Comparison of ENCODE assay signal across 19 cellular contexts in the genomic region with DNA sequence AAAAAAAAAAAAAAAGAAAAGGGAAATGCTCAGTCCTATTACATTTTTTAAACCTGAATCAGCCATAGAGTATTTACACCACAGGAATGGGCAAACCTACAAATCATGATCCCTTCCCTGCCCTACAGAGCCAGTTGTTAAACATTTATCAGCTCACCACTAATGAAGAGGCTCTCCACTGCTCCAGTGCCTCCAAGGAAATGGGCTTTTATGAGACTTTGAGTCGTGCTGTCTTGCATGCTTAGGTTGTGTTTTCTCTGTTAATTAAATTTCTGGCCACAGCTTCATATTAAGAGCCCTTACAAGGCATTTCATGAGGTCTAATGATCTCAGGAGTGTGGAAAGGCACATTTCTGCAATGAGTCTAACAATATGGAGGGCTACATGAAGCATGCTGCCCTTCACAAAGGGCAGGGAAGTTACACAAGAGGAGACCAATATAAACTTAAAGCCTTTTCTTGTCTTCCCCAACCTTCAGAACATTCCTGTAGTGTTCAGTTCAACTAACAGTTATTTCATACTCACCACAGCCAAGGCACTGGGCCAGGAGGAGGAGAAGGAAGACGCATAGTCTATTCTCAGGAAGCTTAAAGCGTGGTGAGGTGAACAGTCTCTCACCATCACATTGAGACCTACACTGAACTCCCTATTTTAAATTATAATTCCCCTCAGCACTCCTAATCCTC.
DNase-seq lines count a peak whose midpoint lies in the region; ATAC-seq and TF ChIP-seq lines count a peak whose summit lies in the region.
"Had no signal": no experiment of that assay in that cellular context is flagged by ENCODE, and none has a peak within 500 bp of the region (broad histone marks: within the 10 kb centered on the region; RNA-seq: fewer than 3 reads in every experiment).

No MANE protein-coding gene starts in this region.

- no peaks in the 10 kb centered on the region for H3K36me3 ChIP-seq in HEK293 (ENCODE audit: control insufficient read depth in 2 of 2, insufficient read depth in 1 of 2, low read length in 2 of 2)
- no peaks in the 10 kb centered on the region for H3K36me3 ChIP-seq in RWPE2 (ENCODE audit: low read depth)
- H3K36me3 ChIP-seq: vagina had no signal

- no peak for ATAC-seq in RWPE2 (ENCODE audit: low read depth)
- ATAC-seq: left lobe of liver; naive thymus-derived CD8-positive, alpha-beta T cell had no signal

- no peaks in the 10 kb centered on the region for H3K9me3 ChIP-seq in HEK293 (ENCODE audit: control insufficient read depth, insufficient read depth, low read depth, low read length)
- H3K9me3 ChIP-seq in RWPE2 (ENCODE audit: severe bottlenecking) = no peaks in the 10 kb centered on the region
- H3K9me3 ChIP-seq: vagina had no signal

- H3K27me3 ChIP-seq in RWPE2 (ENCODE audit: insufficient read depth, poor library complexity, severe bottlenecking) = no peaks in the 10 kb centered on the region
- H3K27me3 ChIP-seq: vagina had no signal

- H3K27ac ChIP-seq in HEK293 (ENCODE audit: extremely low read depth, low read depth, low read length) = no peak overlapping the region
- H3K27ac ChIP-seq in RWPE2 (ENCODE audit: poor library complexity, severe bottlenecking) = peak overlapping the region; percentile 8
- H3K27ac ChIP-seq: C4-2B, vagina had no signal

- H3K4me1 ChIP-seq in HEK293 (ENCODE audit: control insufficient read depth, insufficient read depth, low read length) (peaks cover 10% of the 10 kb centered on the region; the same call in 1 of the 2 replicates), RWPE2 (ENCODE audit: insufficient read depth, poor library complexity, severe bottlenecking) (peaks cover 36% of the 10 kb centered on the region)

- POLR2A ChIA-PET in HEK293 (lab: Yijun Ruan, JAX) = interaction anchor here (0.7 kb wide), 1 partner anchor 27 kb away, joined by 4 read pairs; no protein-coding TSS in a partner anchor

- TF ChIP-seq CTCF in AG10803 (conservative IDR thresholded peaks at IDR 0.05; ENCODE audit: low read length) = no peak
- no peak for TF ChIP-seq CTCF in HEK293 (tag by site-specific recombination; IDR thresholded peaks at IDR 0.05)
- TF ChIP-seq CTCF in RWPE2 (IDR thresholded peaks at IDR 0.05; ENCODE audit: poor library complexity, severe bottlenecking) = no peak
- TF ChIP-seq CTCF in fibroblast of villous mesenchyme (IDR thresholded peaks at IDR 0.05; ENCODE audit: insufficient read depth, low read depth, low read length) = no peak

- no peak overlapping the region for H3K4me3 ChIP-seq in AG10803 (ENCODE audit: low read length)
- no peak overlapping the region for H3K4me3 ChIP-seq in HEK293 (ENCODE audit: low read depth, low read length)
- H3K4me3 ChIP-seq in RWPE2 (ENCODE audit: severe bottlenecking) = no peak overlapping the region
- H3K4me3 ChIP-seq in fibroblast of villous mesenchyme (ENCODE audit: low read depth, low read length) = no peak overlapping the region
- H3K4me3 ChIP-seq: vagina had no signal

- CTCF ChIA-PET in HEK293 (lab: Yijun Ruan, JAX) = interaction anchor here (0.7 kb wide), 1 partner anchor 73 kb away, joined by 3 read pairs; no protein-coding TSS in a partner anchor

- DNase-seq in AG10803 (ENCODE audit: low read depth) (peak; percentile 78), RWPE2 (ENCODE audit: low spot score) (no peak), fibroblast of villous mesenchyme (ENCODE audit: low read depth) (peak; percentile 90), occipital lobe (lab: John Stamatoyannopoulos, UW) (no peak), activated T-cell treated with anti-CD3 and anti-CD28 coated beads for 4 hours (no peak), cerebellar cortex (ENCODE audit: low spot score) (no peak)
- no peak for DNase-seq in stimulated activated CD4-positive, alpha-beta T cell treated with anti-CD3 and anti-CD28 coated beads, Interleukin-4, amount 100 ng/mL, for 1 hour
- DNase-seq: activated T-cell treated with anti-CD3 and anti-CD28 coated beads, Interleukin-2, amount 50 U/mL, for 48 hours; amygdala; naive thymus-derived CD8-positive, alpha-beta T cell; NCI-H446; OCI-M1; retina; stimulated activated CD4-positive, alpha-beta T cell treated with anti-CD3 and anti-CD28 coated beads, Interleukin-4, amount 100 ng/mL, for 4 hours; stimulated activated naive CD4-positive, alpha-beta T cell treated with Interleukin-2 at 50 U/mL for 16 hours had no signal

TF ChIP-seq in HEK293, 187 proteins besides CTCF, POLR2A, EP300 and RAD21:
- no peak for TF ChIP-seq ZNF2 (tag by site-specific recombination; IDR thresholded peaks at IDR 0.05)
- no peak for TF ChIP-seq ZNF404 (tag by site-specific recombination; IDR thresholded peaks at IDR 0.05)
- peak; percentile 84 for TF ChIP-seq ZNF112 (tag by site-specific recombination; IDR thresholded peaks at IDR 0.05)
- no peak for TF ChIP-seq MZF1 (tag by site-specific recombination; IDR thresholded peaks at IDR 0.05; ENCODE audit: borderline replicate concordance)

Comparison
In these comparisons a context has a peak if more than half of its experiments do, and no peak if none do; other contexts are left out.
1. DNase-seq: peak in AG10803 (single experiment) and fibroblast of villous mesenchyme (single experiment); none in RWPE2 (single experiment), occipital lobe (single experiment), activated T-cell treated with anti-CD3 and anti-CD28 coated beads for 4 hours (single experiment), cerebellar cortex (single experiment) and stimulated activated CD4-positive, alpha-beta T cell treated with anti-CD3 and anti-CD28 coated beads, Interleukin-4, amount 100 ng/mL, for 1 hour (single experiment).